In the genomic region with DNA sequence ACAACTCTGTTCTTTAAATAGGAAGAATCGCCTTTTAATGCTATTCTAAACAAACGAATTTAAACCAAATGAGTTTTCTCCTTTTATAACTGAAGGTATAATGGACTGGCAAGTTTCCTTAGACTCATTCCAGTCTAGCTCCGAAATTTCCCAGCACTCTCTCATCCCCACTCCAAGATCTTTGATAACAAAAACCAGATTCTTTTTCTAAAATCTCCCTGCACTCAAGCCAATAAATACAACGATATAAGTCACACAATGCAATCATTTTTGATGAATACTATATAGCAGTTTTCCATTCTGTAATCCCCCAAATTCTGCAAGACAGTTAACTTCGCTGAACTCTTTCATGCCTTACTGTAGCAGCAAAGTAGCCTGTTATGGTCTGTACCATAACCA, we compare ENCODE assay signal across 2 cellular contexts.
TF ChIP-seq lines count a peak whose summit lies in the region.

No MANE protein-coding gene starts in this region.

TF ChIP-seq in SK-N-SH, 30 proteins besides CTCF, POLR2A, EP300 and RAD21 (continued from another document):
- TF ChIP-seq ZBTB33 (IDR thresholded peaks at IDR 0.05; ENCODE audit: borderline replicate concordance, low read depth) (no peak), SMC3 (IDR thresholded peaks at IDR 0.05; ENCODE audit: low read depth, low read length) (no peak), MEF2A (IDR thresholded peaks at IDR 0.05; ENCODE audit: borderline replicate concordance, low read depth) (no peak), TEAD4 (IDR thresholded peaks at IDR 0.05; ENCODE audit: borderline replicate concordance, insufficient read depth) (no peak), SIN3A (IDR thresholded peaks at IDR 0.05; ENCODE audit: borderline replicate concordance, low read depth, low read length) (no peak), NFIC (IDR thresholded peaks at IDR 0.05; ENCODE audit: borderline replicate concordance) (no peak), RXRA (IDR thresholded peaks at IDR 0.05; ENCODE audit: borderline replicate concordance, low read depth) (no peak), TAF1 (IDR thresholded peaks at IDR 0.05; ENCODE audit: borderline replicate concordance, low read depth, low read length) (no peak)

TF ChIP-seq in SK-N-SH treated with all-trans-retinoic acid at 6 μM for 48 hours, 23 proteins besides CTCF, POLR2A, EP300 and RAD21 (continued from another document):
- no peak for TF ChIP-seq POU6F1 (CRISPR knock-in tag; IDR thresholded peaks at IDR 0.05; ENCODE audit: borderline replicate concordance, low read depth)
- no peak for TF ChIP-seq TOX (CRISPR knock-in tag; IDR thresholded peaks at IDR 0.05; ENCODE audit: borderline replicate concordance)
- TF ChIP-seq, protein P1, sequence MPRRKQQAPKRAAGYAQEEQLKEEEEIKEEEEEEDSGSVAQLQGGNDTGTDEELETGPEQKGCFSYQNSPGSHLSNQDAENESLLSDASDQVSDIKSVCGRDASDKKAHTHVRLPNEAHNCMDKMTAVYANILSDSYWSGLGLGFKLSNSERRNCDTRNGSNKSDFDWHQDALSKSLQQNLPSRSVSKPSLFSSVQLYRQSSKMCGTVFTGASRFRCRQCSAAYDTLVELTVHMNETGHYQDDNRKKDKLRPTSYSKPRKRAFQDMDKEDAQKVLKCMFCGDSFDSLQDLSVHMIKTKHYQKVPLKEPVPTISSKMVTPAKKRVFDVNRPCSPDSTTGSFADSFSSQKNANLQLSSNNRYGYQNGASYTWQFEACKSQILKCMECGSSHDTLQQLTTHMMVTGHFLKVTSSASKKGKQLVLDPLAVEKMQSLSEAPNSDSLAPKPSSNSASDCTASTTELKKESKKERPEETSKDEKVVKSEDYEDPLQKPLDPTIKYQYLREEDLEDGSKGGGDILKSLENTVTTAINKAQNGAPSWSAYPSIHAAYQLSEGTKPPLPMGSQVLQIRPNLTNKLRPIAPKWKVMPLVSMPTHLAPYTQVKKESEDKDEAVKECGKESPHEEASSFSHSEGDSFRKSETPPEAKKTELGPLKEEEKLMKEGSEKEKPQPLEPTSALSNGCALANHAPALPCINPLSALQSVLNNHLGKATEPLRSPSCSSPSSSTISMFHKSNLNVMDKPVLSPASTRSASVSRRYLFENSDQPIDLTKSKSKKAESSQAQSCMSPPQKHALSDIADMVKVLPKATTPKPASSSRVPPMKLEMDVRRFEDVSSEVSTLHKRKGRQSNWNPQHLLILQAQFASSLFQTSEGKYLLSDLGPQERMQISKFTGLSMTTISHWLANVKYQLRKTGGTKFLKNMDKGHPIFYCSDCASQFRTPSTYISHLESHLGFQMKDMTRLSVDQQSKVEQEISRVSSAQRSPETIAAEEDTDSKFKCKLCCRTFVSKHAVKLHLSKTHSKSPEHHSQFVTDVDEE (CRISPR knock-in tag; IDR thresholded peaks at IDR 0.05) = no peak
- TF ChIP-seq ZC3H10 (CRISPR knock-in tag; IDR thresholded peaks at IDR 0.05) = no peak
- TF ChIP-seq OSR1 (CRISPR knock-in tag; IDR thresholded peaks at IDR 0.05) = no peak
- TF ChIP-seq ZNF565 (CRISPR knock-in tag; conservative IDR thresholded peaks at IDR 0.05; ENCODE audit: low read depth) = no peak
- TF ChIP-seq ZNF70 (CRISPR knock-in tag; IDR thresholded peaks at IDR 0.05) = no peak
- TF ChIP-seq ISL1 (CRISPR knock-in tag; IDR thresholded peaks at IDR 0.05) = no peak
- TF ChIP-seq ARNTL (CRISPR knock-in tag; IDR thresholded peaks at IDR 0.05; ENCODE audit: borderline replicate concordance, low read depth) = no peak
- no peak for TF ChIP-seq SNAI2 (CRISPR knock-in tag; IDR thresholded peaks at IDR 0.05)
- no peak for TF ChIP-seq ZNF8 (CRISPR knock-in tag; IDR thresholded peaks at IDR 0.05)
- TF ChIP-seq RARB (CRISPR knock-in tag; IDR thresholded peaks at IDR 0.05) = no peak
- no peak for TF ChIP-seq ZFP30 (CRISPR knock-in tag; IDR thresholded peaks at IDR 0.05)
- no peak for TF ChIP-seq TCF4 (CRISPR knock-in tag; IDR thresholded peaks at IDR 0.05; ENCODE audit: borderline replicate concordance)
